ENCODE assay signal across 8 cellular contexts in the genomic region with DNA sequence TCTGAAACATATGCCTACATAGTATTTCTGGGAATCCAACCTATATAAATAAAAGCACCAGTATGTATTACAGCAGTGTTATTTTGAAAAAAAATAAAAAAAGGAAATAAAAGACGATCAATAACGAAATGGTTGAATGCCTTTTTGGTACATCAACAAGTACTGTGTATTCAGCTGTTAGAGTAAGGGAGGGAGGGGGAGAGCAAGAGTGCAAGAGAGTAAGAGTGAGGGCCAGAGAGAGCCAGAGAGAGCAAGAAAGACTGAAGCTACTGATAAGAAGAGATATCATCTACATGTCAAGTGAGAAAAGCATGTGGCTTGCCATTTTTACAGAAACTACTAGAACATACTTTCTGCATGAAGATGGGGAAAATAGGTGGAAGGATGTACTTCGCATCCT. TPM values are rescaled to one million over a fixed set of nuclear protein-coding genes. Genes with fewer than 3 reads are reported as not detected.
DNase-seq lines count a peak whose midpoint lies in the region; ATAC-seq and TF ChIP-seq lines count a peak whose summit lies in the region.

No MANE protein-coding gene starts in this region.

- POLR2A ChIA-PET in activated CD4-positive, alpha-beta memory T cell treated with anti-CD3 and anti-CD28 coated beads for 36 hours (lab: Charles Lee), result no interaction called here

- CTCF ChIA-PET in activated CD4-positive, alpha-beta memory T cell treated with anti-CD3 and anti-CD28 coated beads for 36 hours (lab: Charles Lee), result no interaction called here

- peak overlapping the region; percentile 85 for H3K4me3 ChIP-seq in NB4 (ENCODE audit: low read depth, low read length)

- no peak for ATAC-seq in natural killer cell
- ATAC-seq in activated CD4-positive, CD25-positive, alpha-beta regulatory T cell treated with anti-CD3 and anti-CD28 coated beads, Interleukin-2, amount 50 U/mL, for 24 hours, result no peak

- no peak for TF ChIP-seq POLR2A in NB4 (IDR thresholded peaks at IDR 0.05; ENCODE audit: extremely low read depth, insufficient read length)

- peak overlapping the region; percentile 32 for H3K4me3 Mint-ChIP-seq in activated CD4-positive, alpha-beta memory T cell treated with anti-CD3 and anti-CD28 coated beads for 36 hours
- peak overlapping the region; percentile 90 for H3K4me3 Mint-ChIP-seq in natural killer cell

- H3K36me3 Mint-ChIP-seq in activated CD4-positive, alpha-beta memory T cell treated with anti-CD3 and anti-CD28 coated beads for 36 hours, result no peaks in the 10 kb centered on the region
- H3K36me3 Mint-ChIP-seq in natural killer cell, result no peaks in the 10 kb centered on the region

- DNase-seq in DMS153 (lab: John Stamatoyannopoulos, UW), result peak; percentile 1
- no peak for DNase-seq in DMS153 treated with DMSO at 0.1 percent for 48 hours (lab: John Stamatoyannopoulos, UW; ENCODE audit: unreplicated experiment)
- peak; percentile 51 for DNase-seq in NB4 (ENCODE audit: low read depth)
- no peak for DNase-seq in activated CD4-positive, alpha-beta memory T cell treated with anti-CD3 and anti-CD28 coated beads for 36 hours
- no peak for DNase-seq in natural killer cell
- DNase-seq in NCI-H1694 (lab: John Stamatoyannopoulos, UW), result no peak
- no peak for DNase-seq in stimulated activated CD4-positive, alpha-beta T cell treated with anti-CD3 and anti-CD28 coated beads, Interleukin-2, amount 100 ng/mL, for 24 hours

- TF ChIP-seq CTCF in NB4 (IDR thresholded peaks at IDR 0.05; ENCODE audit: low read depth, low read length) (no peak), natural killer cell (IDR thresholded peaks at IDR 0.05) (no peak)

- intact Hi-C loops in activated CD4-positive, alpha-beta memory T cell treated with anti-CD3 and anti-CD28 coated beads for 36 hours (cut with micrococcal nuclease), result no loop called here
- intact Hi-C loops in natural killer cell (cut with micrococcal nuclease), result no loop called here

- H3K27me3 Mint-ChIP-seq in activated CD4-positive, alpha-beta memory T cell treated with anti-CD3 and anti-CD28 coated beads for 36 hours, result no peaks in the 10 kb centered on the region
- H3K27me3 Mint-ChIP-seq in natural killer cell (ENCODE audit: low read depth in 2 of 2), result no peaks in the 10 kb centered on the region

- no peaks in the 10 kb centered on the region for H3K9me3 Mint-ChIP-seq in activated CD4-positive, alpha-beta memory T cell treated with anti-CD3 and anti-CD28 coated beads for 36 hours
- no peaks in the 10 kb centered on the region for H3K9me3 Mint-ChIP-seq in natural killer cell

- no peak overlapping the region for H3K27ac Mint-ChIP-seq in activated CD4-positive, alpha-beta memory T cell treated with anti-CD3 and anti-CD28 coated beads for 36 hours
- peak overlapping the region; percentile 33 to 77 for H3K27ac Mint-ChIP-seq in natural killer cell

- H3K4me1 Mint-ChIP-seq in activated CD4-positive, alpha-beta memory T cell treated with anti-CD3 and anti-CD28 coated beads for 36 hours (ENCODE audit: low read depth), result peaks cover 10% of the 10 kb centered on the region
- peaks cover 18 to 23% of the 10 kb centered on the region in 2 donors for H3K4me1 Mint-ChIP-seq in natural killer cell

RNA-seq across cellular contexts. Expression of a gene that starts 1.8 kb away (rescaled TPM):
- total RNA-seq in activated CD4-positive, alpha-beta memory T cell treated with anti-CD3 and anti-CD28 coated beads for 36 hours, result 1 to 10 TPM; 4.4 to 4.5 TPM
- 10 to 100 TPM in 2 of 3 donors, 1 to 10 TPM in 1; 9.6 to 12.9 (median 11.0) TPM for total RNA-seq in natural killer cell

Comparison
In these comparisons a context has a peak if more than half of its experiments do, and no peak if none do; other contexts are left out.
1. DNase-seq: peak in DMS153 (single experiment) and NB4 (single experiment); none in DMS153 treated with DMSO at 0.1 percent for 48 hours (single experiment), activated CD4-positive, alpha-beta memory T cell treated with anti-CD3 and anti-CD28 coated beads for 36 hours (single experiment), natural killer cell (single experiment), NCI-H1694 (single experiment) and stimulated activated CD4-positive, alpha-beta T cell treated with anti-CD3 and anti-CD28 coated beads, Interleukin-2, amount 100 ng/mL, for 24 hours (0 of 2).